ENCODE assay signal across 9 cellular contexts in genomic region chr3:72288955-72289707, GRCh38.
DNase-seq lines count a peak whose midpoint lies in the region; ATAC-seq, FAIRE-seq and TF ChIP-seq lines count a peak whose summit lies in the region.
"Had no signal": no experiment of that assay in that cellular context is flagged by ENCODE, and none has a peak within 500 bp of the region (broad histone marks: within the 10 kb centered on the region; RNA-seq: fewer than 3 reads in every experiment).

No MANE protein-coding gene starts in this region.

- no peak overlapping the region for H3K27ac Mint-ChIP-seq in activated naive CD4-positive, alpha-beta T cell treated with anti-CD3 and anti-CD28 coated beads for 36 hours

- in situ Hi-C loops in K562 (cut with MboI) = no loop called here

- 0 out of 2 replicates have a peak, but pooled peaks cover 2% of the 10 kb centered on the region for H3K9me3 ChIP-seq in K562 (replicated peaks; ENCODE audit: control insufficient read depth, insufficient read depth, low read depth, low read length)
- no peaks in the 10 kb centered on the region for H3K9me3 ChIP-seq in keratinocyte (ENCODE audit: control insufficient read depth, low read depth, low read length)

- no peaks in the 10 kb centered on the region for H3K9me1 ChIP-seq in K562 (ENCODE audit: control insufficient read depth, insufficient read depth, low read length)
- no peaks in the 10 kb centered on the region for H3K9me1 ChIP-seq in keratinocyte (ENCODE audit: control insufficient read depth, extremely low read depth, insufficient read depth, low read length)

- intact Hi-C loops in activated naive CD4-positive, alpha-beta T cell treated with anti-CD3 and anti-CD28 coated beads for 36 hours (cut with micrococcal nuclease) = no loop called here
- intact Hi-C loops in K562 (cut with micrococcal nuclease) = loop anchor here (5.0 kb wide), 1 partner anchor 33 kb away; no protein-coding TSS in a partner anchor

- dilution Hi-C loops in keratinocyte (cut with MboI; ENCODE audit: extremely low pct_ligation_motif_present, low sequenced_read_pairs) = no loop called here

- DNase-seq in activated naive CD4-positive, alpha-beta T cell treated with anti-CD3 and anti-CD28 coated beads for 36 hours = peak; percentile 35
- no peak for DNase-seq in activated naive CD4-positive, alpha-beta T cell treated with Interleukin-2 at 50 U/mL for 16 hours
- DNase-seq in NB4 (ENCODE audit: low read depth) (peak; percentile 38), K562 (ENCODE audit: extremely low read depth in 1 of 4, low spot score in 3 of 4) (peak; percentile 28 to 88 (median 58)), keratinocyte (ENCODE audit: low read depth, low spot score) (no peak), NCI-H1694 (lab: John Stamatoyannopoulos, UW) (no peak), DMS53 treated with DMSO at 0.1 percent for 48 hours (lab: John Stamatoyannopoulos, UW; ENCODE audit: unreplicated experiment) (no peak)
- no peak for DNase-seq in stimulated activated naive CD8-positive, alpha-beta T cell treated with anti-CD3 and anti-CD28 coated beads, Interleukin-15, Interleukin-2, amounts not matched to agents 100 U/mL and 50 U/mL, for 24 hours

- no peaks in the 10 kb centered on the region for H3K27me3 Mint-ChIP-seq in activated naive CD4-positive, alpha-beta T cell treated with anti-CD3 and anti-CD28 coated beads for 36 hours (ENCODE audit: low read depth)

- H2AFZ ChIP-seq in K562 (ENCODE audit: low read depth, low read length) (peak overlapping the region; percentile 68), keratinocyte (ENCODE audit: control insufficient read depth, low read length) (peak overlapping the region; percentile 67)

- TF ChIP-seq CTCF in NB4 (IDR thresholded peaks at IDR 0.05; ENCODE audit: low read depth, low read length) (no peak), K562 (IDR thresholded peaks at IDR 0.05 in 2 of 3, conservative IDR thresholded peaks at IDR 0.05 in 1 of 3; ENCODE audit: insufficient read depth in 2 of 3, low read depth in 1 of 3, low read length in 3 of 3) (no peak), keratinocyte (optimal IDR thresholded peaks at IDR 0.05 in 1 of 3, IDR thresholded peaks at IDR 0.05 in 1 of 3, conservative IDR thresholded peaks at IDR 0.05 in 1 of 3; ENCODE audit: extremely low read depth in 1 of 3, insufficient read depth in 2 of 3, low read length in 3 of 3) (no peak)

- H3K27ac ChIP-seq in K562 (ENCODE audit: extremely low read depth, low read depth, low read length) = peak overlapping the region; percentile 78
- no peak overlapping the region for H3K27ac ChIP-seq in keratinocyte (ENCODE audit: control insufficient read depth, insufficient read depth, low read length)

- ATAC-seq in K562 = peak; percentile 70
- ATAC-seq in stimulated activated naive CD8-positive, alpha-beta T cell treated with anti-CD3 and anti-CD28 coated beads, Interleukin-15, Interleukin-2, amounts not matched to agents 100 U/mL and 50 U/mL, for 24 hours = peak; percentile 12

- H3K27me3 ChIP-seq in K562 (ENCODE audit: control insufficient read depth in 2 of 2, insufficient read depth in 2 of 2, low read length in 2 of 2) (no peaks in the 10 kb centered on the region), keratinocyte (ENCODE audit: control insufficient read depth, extremely low read depth, insufficient read depth, low read length) (peaks cover 10% of the 10 kb centered on the region)

- H3K9ac ChIP-seq in K562 (ENCODE audit: insufficient read depth in 1 of 2, low read depth in 2 of 2, low read length in 2 of 2) (peak overlapping the region; percentile 66 to 88), keratinocyte (ENCODE audit: control insufficient read depth, extremely low read depth, insufficient read depth, low read length) (peak overlapping the region; percentile 7)

- H3K4me1 Mint-ChIP-seq in activated naive CD4-positive, alpha-beta T cell treated with anti-CD3 and anti-CD28 coated beads for 36 hours (ENCODE audit: low read depth) = peaks cover 13% of the 10 kb centered on the region

- TF ChIP-seq RAD21 in K562 (CRISPR knock-in tag; conservative IDR thresholded peaks at IDR 0.05 in 1 of 2, IDR thresholded peaks at IDR 0.05 in 1 of 2) = peak in 1 of 2 experiments; percentile 32; a peak in 1 of 4 replicates

- H3K36me3 Mint-ChIP-seq in activated naive CD4-positive, alpha-beta T cell treated with anti-CD3 and anti-CD28 coated beads for 36 hours (ENCODE audit: low read depth) = no peaks in the 10 kb centered on the region

- POLR2A ChIA-PET in K562 (lab: Yijun Ruan, JAX) = interaction anchor here (0.5 to 1.6 kb wide), 8 partner anchors 9 to 802 kb away, joined by 3 to 6 read pairs (median 4); no protein-coding TSS in a partner anchor

- TSS peak; percentile 90 for BruUV-seq in K562 (replicated peaks; lab: Mats Ljungman, UMichigan)

- TF ChIP-seq POLR2A in NB4 (IDR thresholded peaks at IDR 0.05; ENCODE audit: extremely low read depth, insufficient read length) (no peak), K562 (conservative IDR thresholded peaks at IDR 0.05) (peak; percentile 52)

- TF ChIP-seq EP300 in K562 (IDR thresholded peaks at IDR 0.05; ENCODE audit: low read length) = peak; percentile 96

- no peaks in the 10 kb centered on the region for H3K36me3 ChIP-seq in K562 (ENCODE audit: control insufficient read depth, insufficient read depth, low read length)
- H3K36me3 ChIP-seq in keratinocyte (ENCODE audit: control insufficient read depth in 2 of 2, extremely low read depth in 1 of 2, insufficient read depth in 2 of 2, low read length in 2 of 2) = no peaks in the 10 kb centered on the region

- H3K4me3 Mint-ChIP-seq in activated naive CD4-positive, alpha-beta T cell treated with anti-CD3 and anti-CD28 coated beads for 36 hours = peak overlapping the region; percentile 53

- H4K20me1 ChIP-seq in K562 (replicated peaks; ENCODE audit: control insufficient read depth, insufficient read depth, low read length) (no peaks in the 10 kb centered on the region), keratinocyte (ENCODE audit: control insufficient read depth, extremely low read depth, insufficient read depth, low read length) (no peaks in the 10 kb centered on the region)

- H3K79me2 ChIP-seq in K562 (ENCODE audit: control insufficient read depth, insufficient read depth, low read length) (peaks cover 6% of the 10 kb centered on the region; the same call in 1 of the 3 replicates), keratinocyte (ENCODE audit: control insufficient read depth, insufficient read depth, low read length) (no peaks in the 10 kb centered on the region)

- H3K9me3 Mint-ChIP-seq in activated naive CD4-positive, alpha-beta T cell treated with anti-CD3 and anti-CD28 coated beads for 36 hours = no peaks in the 10 kb centered on the region

- H3K4me1 ChIP-seq in K562 (replicated peaks in 1 of 2; ENCODE audit: control insufficient read depth in 2 of 2, insufficient read depth in 2 of 2, low read length in 2 of 2) (peaks cover 41 to 55% of the 10 kb centered on the region in 2 experiments), keratinocyte (ENCODE audit: control insufficient read depth, extremely low read depth, insufficient read depth, low read length) (peaks cover 19% of the 10 kb centered on the region)

- no peak overlapping the region for H3K4me3 ChIP-seq in NB4 (ENCODE audit: low read depth, low read length)
- H3K4me3 ChIP-seq in K562 = peak overlapping the region; percentile 26
- peak overlapping the region in 2 of 3 experiments; percentile 40 to 48 for H3K4me3 ChIP-seq in keratinocyte (ENCODE audit: control insufficient read depth in 2 of 3, extremely low read depth in 1 of 3, insufficient read depth in 2 of 3, low read depth in 1 of 3, low read length in 3 of 3)

- CTCF ChIA-PET in activated naive CD4-positive, alpha-beta T cell treated with anti-CD3 and anti-CD28 coated beads for 36 hours (lab: Charles Lee) = interaction anchor here (1.6 kb wide), 1 partner anchor 10 kb away, joined by 3 read pairs; no protein-coding TSS in a partner anchor
- CTCF ChIA-PET in K562 (lab: Yijun Ruan, JAX; ENCODE audit: low intra/inter-chr PET ratio) = no interaction called here

- H3K4me2 ChIP-seq in K562 (ENCODE audit: insufficient read depth, low read length) (peak overlapping the region; percentile 70), keratinocyte (ENCODE audit: control insufficient read depth, extremely low read depth, insufficient read depth, low read depth, low read length) (peak overlapping the region; percentile 79)

- FAIRE-seq in K562 (lab: Jason Lieb, UNC) (peak; percentile 93), keratinocyte (lab: Jason Lieb, UNC) (peak; percentile 17)
- FAIRE-seq: colon had no signal

- 3% methylated on average over 25 of the region's 25 CpGs for WGBS in K562 (ENCODE audit: insufficient coverage, low coverage, missing lambda C conversion rate)

Comparison
In these comparisons a context has a peak if more than half of its experiments do, and no peak if none do; other contexts are left out.
1. DNase-seq: peak in activated naive CD4-positive, alpha-beta T cell treated with anti-CD3 and anti-CD28 coated beads for 36 hours (single experiment), NB4 (single experiment) and K562 (4 of 4); none in activated naive CD4-positive, alpha-beta T cell treated with Interleukin-2 at 50 U/mL for 16 hours (single experiment), keratinocyte (single experiment), stimulated activated naive CD8-positive, alpha-beta T cell treated with anti-CD3 and anti-CD28 coated beads, Interleukin-15, Interleukin-2, amounts not matched to agents 100 U/mL and 50 U/mL, for 24 hours (single experiment), NCI-H1694 (single experiment) and DMS53 treated with DMSO at 0.1 percent for 48 hours (single experiment).